ENCODE assay signal across 17 cellular contexts in the genomic region with DNA sequence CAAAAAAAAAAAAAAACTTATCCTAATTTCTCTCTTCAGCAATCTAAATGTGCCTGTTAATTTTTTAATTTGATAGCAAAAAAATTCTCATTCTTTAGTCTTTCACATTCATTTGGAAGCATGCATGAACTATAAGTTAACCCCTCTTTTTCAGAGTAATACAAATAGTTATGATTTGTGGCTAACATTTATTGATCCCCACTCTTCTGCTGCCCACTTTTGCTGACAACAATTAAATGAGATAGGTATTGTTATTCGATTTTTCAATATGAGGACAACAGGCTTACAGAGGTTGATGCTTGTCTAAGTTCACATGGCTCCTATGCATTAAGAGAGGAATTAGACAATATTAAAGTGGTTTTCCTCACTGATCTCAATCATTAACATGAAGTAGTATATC. TPM values are rescaled to one million over a fixed set of nuclear protein-coding genes. Genes with fewer than 3 reads are reported as not detected.
DNase-seq lines count a peak whose midpoint lies in the region; ATAC-seq and TF ChIP-seq lines count a peak whose summit lies in the region.
"Had no signal": no experiment of that assay in that cellular context is flagged by ENCODE, and none has a peak within 500 bp of the region (broad histone marks: within the 10 kb centered on the region; RNA-seq: fewer than 3 reads in every experiment).

No MANE protein-coding gene starts in this region.

- intact Hi-C loops in CD8-positive, alpha-beta T cell (cut with DNase I, micrococcal nuclease), result loop anchor here (10.0 kb wide), 3 partner anchors 252 to 1302 kb away; a partner anchor contains a TSS

- H3K27me3 ChIP-seq in CD8-positive, alpha-beta T cell (ENCODE audit: insufficient read depth, low read length), result no peaks in the 10 kb centered on the region
- H3K27me3 ChIP-seq in GM23248 (replicated peaks; ENCODE audit: insufficient read depth), result no peaks in the 10 kb centered on the region
- H3K27me3 ChIP-seq: body of pancreas, right atrium auricular region had no signal

- H3K4me3 Mint-ChIP-seq in CD8-positive, alpha-beta T cell, result peak overlapping the region; percentile 61
- H3K4me3 Mint-ChIP-seq in activated CD4-positive, alpha-beta memory T cell treated with anti-CD3 and anti-CD28 coated beads, Interleukin-2, amount 10 ng/mL, durations not matched to agents 7 days and 5 days, result peak overlapping the region; percentile 45
- peak overlapping the region in 6 of 8 donors; percentile 47 to 98 (median 72) for H3K4me3 Mint-ChIP-seq in naive B cell

- no peak for TF ChIP-seq CTCF in CD8-positive, alpha-beta T cell (IDR thresholded peaks at IDR 0.05)

- no peak for ATAC-seq in CD8-positive, alpha-beta T cell
- ATAC-seq in naive B cell (ENCODE audit: low read depth in 2 of 2) (no peak), GM21786 (IDR thresholded peaks at IDR 0.05; ENCODE audit: unreplicated experiment) (no peak), GM18909 (IDR thresholded peaks at IDR 0.05; ENCODE audit: poor library complexity, unreplicated experiment) (no peak), GM18861 (IDR thresholded peaks at IDR 0.05; ENCODE audit: unreplicated experiment) (no peak), GM19023 (IDR thresholded peaks at IDR 0.05; ENCODE audit: unreplicated experiment) (no peak)
- ATAC-seq: body of pancreas had no signal

- H3K9me3 Mint-ChIP-seq in CD8-positive, alpha-beta T cell, result no peaks in the 10 kb centered on the region
- H3K9me3 Mint-ChIP-seq in activated CD4-positive, alpha-beta memory T cell treated with anti-CD3 and anti-CD28 coated beads, Interleukin-2, amount 10 ng/mL, durations not matched to agents 7 days and 5 days, result peaks cover 2% of the 10 kb centered on the region
- peaks cover 0 to 6% (median 0%) of the 10 kb centered on the region in 7 donors for H3K9me3 Mint-ChIP-seq in naive B cell
- H3K9me3 Mint-ChIP-seq: H9 had no signal

- H3K27ac Mint-ChIP-seq in CD8-positive, alpha-beta T cell, result no peak overlapping the region
- peak overlapping the region; percentile 66 for H3K27ac Mint-ChIP-seq in activated CD4-positive, alpha-beta memory T cell treated with anti-CD3 and anti-CD28 coated beads, Interleukin-2, amount 10 ng/mL, durations not matched to agents 7 days and 5 days
- H3K27ac Mint-ChIP-seq in naive B cell, result peak overlapping the region in 2 of 6 donors; percentile 88 to 99

- no peak overlapping the region for H3K4me3 ChIP-seq in CD8-positive, alpha-beta T cell (ENCODE audit: low read depth, low read length)
- no peak overlapping the region for H3K4me3 ChIP-seq in GM23248

- H3K9me2 ChIP-seq in GM23248 (ENCODE audit: insufficient read depth), result no peaks in the 10 kb centered on the region

- H3K36me3 Mint-ChIP-seq in CD8-positive, alpha-beta T cell, result peaks cover 12% of the 10 kb centered on the region
- H3K36me3 Mint-ChIP-seq in activated CD4-positive, alpha-beta memory T cell treated with anti-CD3 and anti-CD28 coated beads, Interleukin-2, amount 10 ng/mL, durations not matched to agents 7 days and 5 days (ENCODE audit: low read depth), result peaks cover 20% of the 10 kb centered on the region
- H3K36me3 Mint-ChIP-seq in naive B cell, result no peaks in the 10 kb centered on the region

- no peaks in the 10 kb centered on the region for H4K20me1 ChIP-seq in GM23248 (ENCODE audit: insufficient read depth)

- DNase-seq in CD8-positive, alpha-beta T cell, result no peak
- DNase-seq in GM23248, result no peak
- DNase-seq in activated CD4-positive, alpha-beta memory T cell treated with anti-CD3 and anti-CD28 coated beads, Interleukin-2, amount 10 ng/mL, durations not matched to agents 7 days and 5 days, result no peak
- no peak for DNase-seq in naive B cell
- DNase-seq: activated CD8-positive, alpha-beta memory T cell treated with anti-CD3 and anti-CD28 coated beads, Interleukin-2, amount 50 U/mL, for 48 hours; body of pancreas; C1 segment of cervical spinal cord; H9; NCI-H2081; NCI-H774; Right ventricle myocardium superior; stimulated activated CD4-positive, alpha-beta T cell treated with anti-CD3 and anti-CD28 coated beads, Interleukin-4, amount 100 ng/mL, for 1 hour had no signal

- H3K27me3 Mint-ChIP-seq in CD8-positive, alpha-beta T cell (ENCODE audit: low read depth), result no peaks in the 10 kb centered on the region
- no peaks in the 10 kb centered on the region for H3K27me3 Mint-ChIP-seq in activated CD4-positive, alpha-beta memory T cell treated with anti-CD3 and anti-CD28 coated beads, Interleukin-2, amount 10 ng/mL, durations not matched to agents 7 days and 5 days
- no peaks in the 10 kb centered on the region for H3K27me3 Mint-ChIP-seq in naive B cell

- no peaks in the 10 kb centered on the region for H3K36me3 ChIP-seq in CD8-positive, alpha-beta T cell (ENCODE audit: insufficient read depth, low read length)
- no peaks in the 10 kb centered on the region for H3K36me3 ChIP-seq in GM23248 (ENCODE audit: low read depth)
- H3K36me3 ChIP-seq: right atrium auricular region had no signal

- peaks cover 21% of the 10 kb centered on the region for H3K79me2 ChIP-seq in GM23248 (ENCODE audit: insufficient read depth)

- no peak overlapping the region for H2AFZ ChIP-seq in GM23248

- in situ Hi-C loops in GM23248 (cut with MboI), result loop anchor here (10.0 kb wide), 1 partner anchor 738 kb away; no protein-coding TSS in a partner anchor

- CTCF ChIA-PET in CD8-positive, alpha-beta T cell (lab: Charles Lee), result no interaction called here
- CTCF ChIA-PET in activated CD4-positive, alpha-beta memory T cell treated with anti-CD3 and anti-CD28 coated beads, Interleukin-2, amount 10 ng/mL, durations not matched to agents 7 days and 5 days (lab: Charles Lee), result no interaction called here

- 100% methylated on average over 1 of the region's 1 CpG for WGBS in GM23248 (ENCODE audit: low coverage in 1 of 2, low lambda C conversion rate in 2 of 2, missing lambda C conversion rate in 2 of 2), 2 experiments

- peaks cover 28% of the 10 kb centered on the region for H3F3A ChIP-seq in GM23248 (ENCODE audit: insufficient read depth)

- peaks cover 10% of the 10 kb centered on the region for H3K4me1 ChIP-seq in CD8-positive, alpha-beta T cell (ENCODE audit: insufficient read depth, low read length)
- H3K4me1 ChIP-seq in GM23248 (ENCODE audit: insufficient read depth), result peaks cover 10% of the 10 kb centered on the region; the same call in 1 of the 2 replicates

- H3K4me1 Mint-ChIP-seq in CD8-positive, alpha-beta T cell (ENCODE audit: low read depth), result peaks cover 16% of the 10 kb centered on the region
- H3K4me1 Mint-ChIP-seq in activated CD4-positive, alpha-beta memory T cell treated with anti-CD3 and anti-CD28 coated beads, Interleukin-2, amount 10 ng/mL, durations not matched to agents 7 days and 5 days, result peaks cover 45% of the 10 kb centered on the region
- H3K4me1 Mint-ChIP-seq in naive B cell, result peaks cover 12 to 18% (median 16%) of the 10 kb centered on the region in 3 donors

- no peak overlapping the region for H3K9ac ChIP-seq in GM23248

- peak overlapping the region; percentile 81 for H3K4me2 ChIP-seq in GM23248 (ENCODE audit: unreplicated experiment)

- POLR2A ChIA-PET in CD8-positive, alpha-beta T cell (lab: Charles Lee), result no interaction called here
- POLR2A ChIA-PET in activated CD4-positive, alpha-beta memory T cell treated with anti-CD3 and anti-CD28 coated beads, Interleukin-2, amount 10 ng/mL, durations not matched to agents 7 days and 5 days (lab: Charles Lee), result no interaction called here

- H3K9me3 ChIP-seq in CD8-positive, alpha-beta T cell (ENCODE audit: low read length), result no peaks in the 10 kb centered on the region
- no peaks in the 10 kb centered on the region for H3K9me3 ChIP-seq in GM23248 (ENCODE audit: low read depth)
- H3K9me3 ChIP-seq: body of pancreas, right atrium auricular region had no signal

- no peak overlapping the region for H3K27ac ChIP-seq in CD8-positive, alpha-beta T cell (ENCODE audit: low read depth, low read length)
- no peak overlapping the region for H3K27ac ChIP-seq in GM23248

RNA-seq across cellular contexts. Expression of a gene that starts 2.9 kb away (rescaled TPM):
- 100 to 1,000 TPM; 179 to 181 TPM for total RNA-seq in CD8-positive, alpha-beta T cell
- total RNA-seq in GM23248 (2014; rRNA removed; shearing (Covaris generic)), result 121 and 125 TPM in 2 replicates
- polyA plus RNA-seq in GM23248 (2016; fragmentation: Nextera tagmentation; extraction: Ambion mirVana) (100 and 103 TPM in 2 replicates), naive B cell (ENCODE audit: low read depth in 6 of 6) (100 to 1,000 TPM in 5 of 6 donors, 10 to 100 TPM in 1; 87.7 to 150 (median 106) TPM)
- total RNA-seq in activated CD4-positive, alpha-beta memory T cell treated with anti-CD3 and anti-CD28 coated beads, Interleukin-2, amount 10 ng/mL, durations not matched to agents 7 days and 5 days, result 10 to 100 TPM; 79.3 to 81.6 TPM
